11 cellular contexts compared by ENCODE assay signal in genomic region chr12:51240971-51241370, GRCh38. TPM values are rescaled to one million over a fixed set of nuclear protein-coding genes. Genes with fewer than 3 reads are reported as not detected.
A peak's percentile ranks its signal among the peaks of the same experiment; 100 is the strongest.
DNase-seq lines count a peak whose midpoint lies in the region; ATAC-seq and TF ChIP-seq lines count a peak whose summit lies in the region.
"Had no signal": no experiment of that assay in that cellular context is flagged by ENCODE, and none has a peak within 500 bp of the region (broad histone marks: within the 10 kb centered on the region; RNA-seq: fewer than 3 reads in every experiment).

No MANE protein-coding gene starts in this region.

- H3K4me1 Mint-ChIP-seq in T-helper 2 cell treated with Interferon-gamma antibody and Interleukin-4, amounts not matched to agents 5 μg/mL and 100 μg/mL, for 36 hours (ENCODE audit: low read depth): peaks cover 47% of the 10 kb centered on the region
- peaks cover 16% of the 10 kb centered on the region for H3K4me1 Mint-ChIP-seq in WTC11
- H3K4me1 Mint-ChIP-seq in progenitor cell of endocrine pancreas (ENCODE audit: low read depth): peaks cover 6% of the 10 kb centered on the region

- TF ChIP-seq POLR2A in esophagus muscularis mucosa (IDR thresholded peaks at IDR 0.05; ENCODE audit: low read depth): no peak

- no peak overlapping the region for H3K4me3 ChIP-seq in esophagus muscularis mucosa
- peak overlapping the region in 2 of 10 donors; percentile 74 to 100 for H3K4me3 ChIP-seq in heart right ventricle

- no peak overlapping the region for H3K27ac Mint-ChIP-seq in T-helper 2 cell treated with Interferon-gamma antibody and Interleukin-4, amounts not matched to agents 5 μg/mL and 100 μg/mL, for 36 hours
- H3K27ac Mint-ChIP-seq in WTC11: no peak overlapping the region
- H3K27ac Mint-ChIP-seq in progenitor cell of endocrine pancreas: peak overlapping the region; percentile 79

- CTCF ChIA-PET in WTC11 (lab: Charles Lee): no interaction called here

- H3K4me3 Mint-ChIP-seq in T-helper 2 cell treated with Interferon-gamma antibody and Interleukin-4, amounts not matched to agents 5 μg/mL and 100 μg/mL, for 36 hours: peak overlapping the region; percentile 89
- peak overlapping the region; percentile 95; the same call in 1 of the 2 replicates for H3K4me3 Mint-ChIP-seq in WTC11
- peak overlapping the region; percentile 96 for H3K4me3 Mint-ChIP-seq in progenitor cell of endocrine pancreas (ENCODE audit: low read depth)

- no peak for DNase-seq in T-helper 2 cell treated with Interferon-gamma antibody and Interleukin-4, amounts not matched to agents 5 μg/mL and 100 μg/mL, for 36 hours (ENCODE audit: low spot score)
- DNase-seq in T-helper 2 cell (no peak), WTC11 (ENCODE audit: low spot score) (no peak), esophagus muscularis mucosa (ENCODE audit: extremely low spot score) (no peak), progenitor cell of endocrine pancreas (ENCODE audit: low spot score, unreplicated experiment) (no peak), foreskin melanocyte (no peak), heart right ventricle (no peak), cerebellum (ENCODE audit: low spot score) (no peak)
- DNase-seq: cortex of kidney, upper lobe of right lung had no signal

- no peaks in the 10 kb centered on the region for H3K9me3 ChIP-seq in esophagus muscularis mucosa
- no peaks in the 10 kb centered on the region for H3K9me3 ChIP-seq in heart right ventricle
- H3K9me3 ChIP-seq: upper lobe of right lung had no signal

- 79% methylated on average over 2 of the region's 2 CpGs for WGBS in esophagus muscularis mucosa
- WGBS in heart right ventricle, 2 donors: 55 to 78% methylated on average over 2 of the region's 2 CpGs

- POLR2A ChIA-PET in WTC11 (lab: Charles Lee): interaction anchor here (0.6 kb wide), 1 partner anchor 100 kb away, joined by 10 read pairs; no protein-coding TSS in a partner anchor

- ATAC-seq in WTC11 (no peak), heart right ventricle (no peak)
- ATAC-seq: upper lobe of right lung had no signal

- no peaks in the 10 kb centered on the region for H3K27me3 Mint-ChIP-seq in T-helper 2 cell treated with Interferon-gamma antibody and Interleukin-4, amounts not matched to agents 5 μg/mL and 100 μg/mL, for 36 hours (ENCODE audit: low read depth)
- H3K27me3 Mint-ChIP-seq in WTC11 (ENCODE audit: low read depth): no peaks in the 10 kb centered on the region
- H3K27me3 Mint-ChIP-seq in progenitor cell of endocrine pancreas: no peaks in the 10 kb centered on the region

- H3K27me3 ChIP-seq in esophagus muscularis mucosa (no peaks in the 10 kb centered on the region), heart right ventricle (no peaks in the 10 kb centered on the region)
- H3K27me3 ChIP-seq: upper lobe of right lung had no signal

- H3K9me3 Mint-ChIP-seq in T-helper 2 cell treated with Interferon-gamma antibody and Interleukin-4, amounts not matched to agents 5 μg/mL and 100 μg/mL, for 36 hours: no peaks in the 10 kb centered on the region
- no peaks in the 10 kb centered on the region for H3K9me3 Mint-ChIP-seq in WTC11
- no peaks in the 10 kb centered on the region for H3K9me3 Mint-ChIP-seq in progenitor cell of endocrine pancreas (ENCODE audit: low read depth)

- peaks cover 33 to 48% (median 40%) of the 10 kb centered on the region in 4 donors for H3K4me1 ChIP-seq in esophagus muscularis mucosa
- peaks cover 8 to 69% (median 31%) of the 10 kb centered on the region in 9 donors for H3K4me1 ChIP-seq in heart right ventricle

- H3K27ac ChIP-seq in esophagus muscularis mucosa (replicated peaks in 1 of 4) (peak overlapping the region in 3 of 4 donors; percentile 16 to 94 (median 24)), heart right ventricle (peak overlapping the region in 2 of 10 donors; percentile 98 to 100)

- no peak for TF ChIP-seq CTCF in WTC11 (IDR thresholded peaks at IDR 0.05)
- no peak for TF ChIP-seq CTCF in esophagus muscularis mucosa (IDR thresholded peaks at IDR 0.05)
- no peak for TF ChIP-seq CTCF in progenitor cell of endocrine pancreas (IDR thresholded peaks at IDR 0.05; ENCODE audit: unreplicated experiment)
- TF ChIP-seq CTCF in heart right ventricle (IDR thresholded peaks at IDR 0.05): no peak

- intact Hi-C loops in esophagus muscularis mucosa (cut with DNase I) (no loop called here), heart right ventricle (cut with DNase I) (loop anchor here in 3 of 10 donors (10.0 kb wide), 1 partner anchor 196 kb away; the partner anchor contains the start of gene LETMD1 (in 3 of the 3))

- no peak for TF ChIP-seq EP300 in esophagus muscularis mucosa (IDR thresholded peaks at IDR 0.05)

- H3K36me3 Mint-ChIP-seq in T-helper 2 cell treated with Interferon-gamma antibody and Interleukin-4, amounts not matched to agents 5 μg/mL and 100 μg/mL, for 36 hours (ENCODE audit: low read depth): peaks cover 46% of the 10 kb centered on the region
- peaks cover 48% of the 10 kb centered on the region for H3K36me3 Mint-ChIP-seq in WTC11
- peaks cover 16% of the 10 kb centered on the region for H3K36me3 Mint-ChIP-seq in progenitor cell of endocrine pancreas (ENCODE audit: insufficient read depth)

- H3K36me3 ChIP-seq in esophagus muscularis mucosa: peaks cover 24 to 59% (median 53%) of the 10 kb centered on the region in 4 donors
- peaks cover 0 to 62% (median 43%) of the 10 kb centered on the region in 9 donors for H3K36me3 ChIP-seq in heart right ventricle

TF ChIP-seq in WTC11, 78 proteins besides CTCF, POLR2A, EP300 and RAD21 (continues in another document):
- no peak for TF ChIP-seq STAT6 (CRISPR knock-in tag; conservative IDR thresholded peaks at IDR 0.05; ENCODE audit: low read depth)
- no peak for TF ChIP-seq CREM (CRISPR knock-in tag; IDR thresholded peaks at IDR 0.05)
- no peak for TF ChIP-seq NR3C1 (CRISPR knock-in tag; conservative IDR thresholded peaks at IDR 0.05; ENCODE audit: low read depth)
- no peak for TF ChIP-seq NFATC4 (CRISPR knock-in tag; IDR thresholded peaks at IDR 0.05)
- no peak for TF ChIP-seq ZBTB43 (CRISPR knock-in tag; IDR thresholded peaks at IDR 0.05)
- no peak for TF ChIP-seq CBFB (CRISPR knock-in tag; IDR thresholded peaks at IDR 0.05; ENCODE audit: low read depth)
- TF ChIP-seq TEAD4 (CRISPR knock-in tag; IDR thresholded peaks at IDR 0.05): no peak

RNA-seq across cellular contexts. Expression of gene DAZAP2, which starts 2.3 kb away (rescaled TPM):
- total RNA-seq in WTC11 (2021) (30.4 to 35.8 TPM (median 33.0 TPM) in 3 replicates), esophagus muscularis mucosa (100 to 1,000 TPM; 247 to 451 (median 356) TPM), progenitor cell of endocrine pancreas (103 and 106 TPM in 2 replicates), heart right ventricle (100 to 1,000 TPM; 140 to 185 (median 165) TPM), cerebellum (50.1 TPM)
- polyA plus RNA-seq in heart right ventricle: 100 to 1,000 TPM in 1 of 2 donors, 10 to 100 TPM in 1; 39.7 to 228 TPM

RNA-seq across cellular contexts. Expression of gene POU6F1, which starts 23.1 kb away (rescaled TPM):
- 10.2 to 14.5 TPM (median 11.2 TPM) in 3 replicates for total RNA-seq in WTC11 (2021)
- 10 to 100 TPM; 13.3 to 27.2 (median 16.9) TPM for total RNA-seq in esophagus muscularis mucosa
- 8.2 and 11.6 TPM in 2 replicates for total RNA-seq in progenitor cell of endocrine pancreas
- 10 to 100 TPM in 1 of 10 donors, 1 to 10 TPM in 9; 4.9 to 13.9 (median 7.8) TPM for total RNA-seq in heart right ventricle
- 10 to 100 TPM in 1 of 2 donors, 1 to 10 TPM in 1; 4.1 to 10.1 TPM for polyA plus RNA-seq in heart right ventricle
- total RNA-seq in cerebellum: 12.4 TPM

RNA-seq across cellular contexts. Expression of gene SMAGP, which starts 29.2 kb away (rescaled TPM):
- total RNA-seq in WTC11 (2021): 11.6 to 12.5 TPM (median 11.7 TPM) in 3 replicates
- 1 to 10 TPM; 1.2 to 5.2 (median 4.0) TPM for total RNA-seq in esophagus muscularis mucosa
- total RNA-seq in progenitor cell of endocrine pancreas: 9.1 and 11.0 TPM in 2 replicates
- 1 to 10 TPM; 2.0 to 6.9 (median 3.5) TPM for total RNA-seq in heart right ventricle
- polyA plus RNA-seq in heart right ventricle: 1 to 10 TPM; 3.6 to 7.3 TPM
- total RNA-seq in cerebellum: 2.1 TPM
- polyA plus RNA-seq: neural cell had no signal
